8 cellular contexts compared by ENCODE assay signal in the genomic region with DNA sequence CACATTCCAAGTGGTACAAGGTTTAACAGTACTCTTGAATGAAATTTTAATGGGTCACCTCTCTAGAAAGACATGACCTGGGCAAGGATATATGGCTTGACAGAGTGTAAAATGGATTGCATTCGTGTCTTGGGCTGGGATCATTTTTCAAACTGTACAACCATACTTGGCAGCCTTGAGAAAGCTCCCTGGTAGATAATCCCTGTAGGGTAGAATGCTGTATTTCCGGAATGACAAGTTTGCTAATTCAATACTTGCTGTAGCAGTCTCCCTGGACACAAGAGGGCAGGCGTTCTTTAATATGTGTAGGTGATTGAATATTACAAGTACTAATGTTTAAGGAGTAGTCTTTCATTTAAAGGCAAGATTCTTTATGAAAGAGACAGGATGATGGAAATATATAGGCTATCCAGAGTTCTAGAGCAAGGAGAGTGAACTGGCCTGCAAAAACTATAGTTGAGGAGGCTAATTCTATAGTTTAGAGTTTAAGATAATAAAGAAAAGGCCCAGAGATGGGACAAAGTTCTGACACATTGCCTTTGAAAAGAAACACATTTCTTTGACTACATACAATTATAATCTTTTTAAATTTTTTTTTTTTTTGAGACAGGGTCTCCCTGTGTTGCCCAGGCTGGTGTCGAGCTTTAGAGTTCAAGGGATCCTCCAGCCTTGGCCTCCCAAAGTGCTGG. TPM values are rescaled to one million over a fixed set of nuclear protein-coding genes. Genes with fewer than 3 reads are reported as not detected.
DNase-seq lines count a peak whose midpoint lies in the region; ATAC-seq and TF ChIP-seq lines count a peak whose summit lies in the region.

No MANE protein-coding gene starts in this region.

- DNase-seq in GM23248 (peak; percentile 2), NCI-H526 (lab: John Stamatoyannopoulos, UW) (peak; percentile 93 to 95), dermis blood vessel endothelial cell (peak; percentile 24), mucosa of gallbladder (ENCODE audit: low spot score) (peak; percentile 74), posterior vena cava (ENCODE audit: low spot score) (no peak), aorta (no peak)

- no peaks in the 10 kb centered on the region for H3K79me2 ChIP-seq in GM23248 (ENCODE audit: insufficient read depth)

- no peaks in the 10 kb centered on the region for H3K4me1 ChIP-seq in GM23248 (ENCODE audit: insufficient read depth)
- no peaks in the 10 kb centered on the region for H3K4me1 ChIP-seq in aorta (ENCODE audit: control insufficient read depth in 1 of 2, insufficient read depth in 2 of 2, low read length in 2 of 2)

- ATAC-seq in GM18907 (IDR thresholded peaks at IDR 0.05; ENCODE audit: unreplicated experiment) (no peak), aorta (ENCODE audit: low FRiP score) (no peak)

- H3K27ac ChIP-seq in 22Rv1 (peak overlapping the region; percentile 61), GM23248 (no peak overlapping the region), aorta (ENCODE audit: low read depth in 1 of 2, low read length in 2 of 2) (no peak overlapping the region)

- in situ Hi-C loops in GM23248 (cut with MboI): no loop called here

- H3K4me3 ChIP-seq in GM23248 (no peak overlapping the region), aorta (ENCODE audit: low read length in 2 of 2) (no peak overlapping the region)

- H3K27me3 ChIP-seq in GM23248 (replicated peaks; ENCODE audit: insufficient read depth): no peaks in the 10 kb centered on the region
- H3K27me3 ChIP-seq in aorta (ENCODE audit: control insufficient read depth in 1 of 2, insufficient read depth in 2 of 2, low read length in 1 of 2): no peaks in the 10 kb centered on the region

- H3K9me3 ChIP-seq in GM23248 (ENCODE audit: low read depth): no peaks in the 10 kb centered on the region
- H3K9me3 ChIP-seq in aorta (ENCODE audit: control insufficient read depth, low read length): no peaks in the 10 kb centered on the region

- TF ChIP-seq CTCF in 22Rv1 (IDR thresholded peaks at IDR 0.05): peak; percentile 92

- no peaks in the 10 kb centered on the region for H3K9me2 ChIP-seq in GM23248 (ENCODE audit: insufficient read depth)

- no peaks in the 10 kb centered on the region for H3F3A ChIP-seq in GM23248 (ENCODE audit: insufficient read depth)

- H3K9ac ChIP-seq in GM23248: no peak overlapping the region

- intact Hi-C loops in posterior vena cava (cut with DNase I) (no loop called here), aorta (cut with DNase I) (loop anchor here in 1 of 2 donors (2.0 kb wide), 1 partner anchor 57 kb away; no protein-coding TSS in a partner anchor)

- H3K4me2 ChIP-seq in GM23248 (ENCODE audit: unreplicated experiment): no peak overlapping the region

- WGBS in GM23248 (ENCODE audit: low coverage in 1 of 2, low lambda C conversion rate in 2 of 2, missing lambda C conversion rate in 2 of 2), 2 experiments: 66 to 67% methylated on average over 4 of the region's 4 CpGs
- 31% methylated on average over 4 of the region's 4 CpGs for WGBS in aorta, 2 donors

- H2AFZ ChIP-seq in GM23248: no peak overlapping the region

- H3K36me3 ChIP-seq in GM23248 (ENCODE audit: low read depth): no peaks in the 10 kb centered on the region
- H3K36me3 ChIP-seq in aorta (ENCODE audit: control insufficient read depth in 1 of 2, insufficient read depth in 2 of 2, low read length in 1 of 2): no peaks in the 10 kb centered on the region

- no peaks in the 10 kb centered on the region for H4K20me1 ChIP-seq in GM23248 (ENCODE audit: insufficient read depth)

RNA-seq across cellular contexts. Expression of a gene that starts 53.4 kb away (rescaled TPM):
- total RNA-seq in GM23248 (2014; rRNA removed; shearing (Covaris generic)): 0.51 and 0.65 TPM in 2 replicates
- polyA plus RNA-seq in GM23248 (2016; fragmentation: Nextera tagmentation; extraction: Ambion mirVana) (0.13 and 0.29 TPM in 2 replicates), aorta (1 to 10 TPM; 3.0 to 6.3 TPM)
- total RNA-seq in dermis blood vessel endothelial cell (0.34 and 1.4 TPM in 2 replicates), mucosa of gallbladder (41.9 TPM), posterior vena cava (10 to 100 TPM; 12.4 to 25.5 TPM), aorta (10 to 100 TPM; 11.6 to 24.8 TPM)

Comparison
In these comparisons a context has a peak if more than half of its experiments do, and no peak if none do; other contexts are left out.
1. DNase-seq: peak in GM23248 (single experiment), NCI-H526 (2 of 2), dermis blood vessel endothelial cell (single experiment) and mucosa of gallbladder (single experiment); none in posterior vena cava (single experiment) and aorta (0 of 2).